In the genomic region with DNA sequence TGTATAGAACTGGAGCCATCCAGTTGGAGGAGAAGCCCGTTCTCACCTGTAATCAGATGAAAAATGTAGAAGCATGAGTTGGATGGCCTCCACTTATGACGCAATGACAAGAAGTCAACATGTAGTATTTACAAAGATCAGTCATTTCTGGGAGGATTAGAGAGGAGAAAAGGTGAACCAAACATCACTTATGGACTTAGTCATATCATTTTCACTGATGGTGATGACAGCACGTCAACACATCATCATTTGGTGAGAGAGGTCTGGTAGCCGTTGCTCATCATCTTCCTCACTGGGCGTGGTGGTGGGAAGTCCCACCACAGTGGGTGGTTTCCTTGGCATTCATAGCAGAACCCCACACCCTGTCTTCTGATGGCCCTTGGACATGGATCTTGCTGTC, we compare ENCODE assay signal across 1 cellular context.
A peak's percentile ranks its signal among the peaks of the same experiment; 100 is the strongest.
TF ChIP-seq lines count a peak whose summit lies in the region.

No MANE protein-coding gene starts in this region.

TF ChIP-seq in HepG2, 621 proteins besides CTCF, POLR2A, EP300 and RAD21 (continued from another document and continues in another):
- TF ChIP-seq SIX1 (CRISPR knock-in tag; IDR thresholded peaks at IDR 0.05; ENCODE audit: borderline replicate concordance) (peak; percentile 45; the same call in 1 of the 2 replicates), ZNF556 (CRISPR knock-in tag; IDR thresholded peaks at IDR 0.05; ENCODE audit: borderline replicate concordance) (no peak), FOXJ3 (CRISPR knock-in tag; IDR thresholded peaks at IDR 0.05; ENCODE audit: borderline replicate concordance) (peak; percentile 49; the same call in 1 of the 2 replicates), ZNF761 (CRISPR knock-in tag; conservative IDR thresholded peaks at IDR 0.05) (no peak), SOX5 (CRISPR knock-in tag; IDR thresholded peaks at IDR 0.05; ENCODE audit: borderline replicate concordance) (peak; percentile 55; the same call in 1 of the 2 replicates), SALL1 (CRISPR knock-in tag; IDR thresholded peaks at IDR 0.05) (peak; percentile 73), NR2F1 (CRISPR knock-in tag; IDR thresholded peaks at IDR 0.05) (0 out of 4 replicates have a peak, but pooled peaks of 1 of the 2 experiments have one; percentile 15), JUNB (CRISPR knock-in tag; IDR thresholded peaks at IDR 0.05; ENCODE audit: borderline replicate concordance) (peak; percentile 62; the same call in 1 of the 2 replicates), CREB1 (IDR thresholded peaks at IDR 0.05) (peak; percentile 83), CREB1 (CRISPR knock-in tag; IDR thresholded peaks at IDR 0.05) (no peak; the same call in 1 of the 2 replicates), CEBPG (CRISPR knock-in tag; IDR thresholded peaks at IDR 0.05) (peak; percentile 87), FOXK1 (CRISPR knock-in tag; IDR thresholded peaks at IDR 0.05; ENCODE audit: borderline replicate concordance, low read depth) (peak; percentile 72; the same call in 1 of the 2 replicates), SMARCE1 (IDR thresholded peaks at IDR 0.05; ENCODE audit: borderline replicate concordance) (no peak), MED1 (CRISPR knock-in tag; IDR thresholded peaks at IDR 0.05) (peak; percentile 37; the same call in 1 of the 2 replicates), SOX13 (IDR thresholded peaks at IDR 0.05) (no peak), SOX13 (CRISPR knock-in tag; conservative IDR thresholded peaks at IDR 0.05 in 1 of 2, IDR thresholded peaks at IDR 0.05 in 1 of 2) (peak in 1 of 2 experiments; percentile 51; a peak in 1 of 4 replicates), ATF7 (IDR thresholded peaks at IDR 0.05) (peak; percentile 77), ATF7 (CRISPR knock-in tag; IDR thresholded peaks at IDR 0.05) (no peak), ZNF678 (CRISPR knock-in tag; IDR thresholded peaks at IDR 0.05) (no peak), PITX1 (CRISPR knock-in tag; IDR thresholded peaks at IDR 0.05) (0 out of 2 replicates have a peak, but pooled peaks have one; percentile 35), RXRB (CRISPR knock-in tag; IDR thresholded peaks at IDR 0.05; ENCODE audit: borderline replicate concordance) (peak; percentile 80), NONO (IDR thresholded peaks at IDR 0.05) (no peak), NONO (CRISPR knock-in tag; conservative IDR thresholded peaks at IDR 0.05) (peak; percentile 44; the same call in 1 of the 2 replicates), BCL6 (CRISPR knock-in tag; IDR thresholded peaks at IDR 0.05) (peak; percentile 52; the same call in 1 of the 2 replicates), TCF7 (IDR thresholded peaks at IDR 0.05; ENCODE audit: low read depth) (peak; percentile 77), FOSL2 (CRISPR knock-in tag; IDR thresholded peaks at IDR 0.05) (peak; percentile 89), FOXP1 (IDR thresholded peaks at IDR 0.05) (0 out of 2 replicates have a peak, but pooled peaks have one; percentile 20), FOXP1 (CRISPR knock-in tag; IDR thresholded peaks at IDR 0.05) (peak; percentile 82), ATF1 (CRISPR knock-in tag; IDR thresholded peaks at IDR 0.05) (0 out of 2 replicates have a peak, but pooled peaks have one; percentile 32), PPARG (CRISPR knock-in tag; conservative IDR thresholded peaks at IDR 0.05) (peak; percentile 62), LCORL (IDR thresholded peaks at IDR 0.05) (no peak), LCORL (CRISPR knock-in tag; IDR thresholded peaks at IDR 0.05) (0 out of 2 replicates have a peak, but pooled peaks have one; percentile 33), CREM (IDR thresholded peaks at IDR 0.05) (peak; percentile 72), CREM (CRISPR knock-in tag; IDR thresholded peaks at IDR 0.05) (no peak), HNF4A (CRISPR knock-in tag; IDR thresholded peaks at IDR 0.05) (peak; percentile 39)
- TF ChIP-seq, protein P1, sequence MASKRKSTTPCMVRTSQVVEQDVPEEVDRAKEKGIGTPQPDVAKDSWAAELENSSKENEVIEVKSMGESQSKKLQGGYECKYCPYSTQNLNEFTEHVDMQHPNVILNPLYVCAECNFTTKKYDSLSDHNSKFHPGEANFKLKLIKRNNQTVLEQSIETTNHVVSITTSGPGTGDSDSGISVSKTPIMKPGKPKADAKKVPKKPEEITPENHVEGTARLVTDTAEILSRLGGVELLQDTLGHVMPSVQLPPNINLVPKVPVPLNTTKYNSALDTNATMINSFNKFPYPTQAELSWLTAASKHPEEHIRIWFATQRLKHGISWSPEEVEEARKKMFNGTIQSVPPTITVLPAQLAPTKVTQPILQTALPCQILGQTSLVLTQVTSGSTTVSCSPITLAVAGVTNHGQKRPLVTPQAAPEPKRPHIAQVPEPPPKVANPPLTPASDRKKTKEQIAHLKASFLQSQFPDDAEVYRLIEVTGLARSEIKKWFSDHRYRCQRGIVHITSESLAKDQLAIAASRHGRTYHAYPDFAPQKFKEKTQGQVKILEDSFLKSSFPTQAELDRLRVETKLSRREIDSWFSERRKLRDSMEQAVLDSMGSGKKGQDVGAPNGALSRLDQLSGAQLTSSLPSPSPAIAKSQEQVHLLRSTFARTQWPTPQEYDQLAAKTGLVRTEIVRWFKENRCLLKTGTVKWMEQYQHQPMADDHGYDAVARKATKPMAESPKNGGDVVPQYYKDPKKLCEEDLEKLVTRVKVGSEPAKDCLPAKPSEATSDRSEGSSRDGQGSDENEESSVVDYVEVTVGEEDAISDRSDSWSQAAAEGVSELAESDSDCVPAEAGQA (IDR thresholded peaks at IDR 0.05; ENCODE audit: low read depth) = 0 out of 2 replicates have a peak, but pooled peaks have one; percentile 26
- TF ChIP-seq, protein P1 (CRISPR knock-in tag; IDR thresholded peaks at IDR 0.05; ENCODE audit: borderline replicate concordance) = no peak
- TF ChIP-seq, protein P2, sequence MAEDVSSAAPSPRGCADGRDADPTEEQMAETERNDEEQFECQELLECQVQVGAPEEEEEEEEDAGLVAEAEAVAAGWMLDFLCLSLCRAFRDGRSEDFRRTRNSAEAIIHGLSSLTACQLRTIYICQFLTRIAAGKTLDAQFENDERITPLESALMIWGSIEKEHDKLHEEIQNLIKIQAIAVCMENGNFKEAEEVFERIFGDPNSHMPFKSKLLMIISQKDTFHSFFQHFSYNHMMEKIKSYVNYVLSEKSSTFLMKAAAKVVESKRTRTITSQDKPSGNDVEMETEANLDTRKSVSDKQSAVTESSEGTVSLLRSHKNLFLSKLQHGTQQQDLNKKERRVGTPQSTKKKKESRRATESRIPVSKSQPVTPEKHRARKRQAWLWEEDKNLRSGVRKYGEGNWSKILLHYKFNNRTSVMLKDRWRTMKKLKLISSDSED (CRISPR knock-in tag; IDR thresholded peaks at IDR 0.05) = no peak
- TF ChIP-seq, protein P3, sequence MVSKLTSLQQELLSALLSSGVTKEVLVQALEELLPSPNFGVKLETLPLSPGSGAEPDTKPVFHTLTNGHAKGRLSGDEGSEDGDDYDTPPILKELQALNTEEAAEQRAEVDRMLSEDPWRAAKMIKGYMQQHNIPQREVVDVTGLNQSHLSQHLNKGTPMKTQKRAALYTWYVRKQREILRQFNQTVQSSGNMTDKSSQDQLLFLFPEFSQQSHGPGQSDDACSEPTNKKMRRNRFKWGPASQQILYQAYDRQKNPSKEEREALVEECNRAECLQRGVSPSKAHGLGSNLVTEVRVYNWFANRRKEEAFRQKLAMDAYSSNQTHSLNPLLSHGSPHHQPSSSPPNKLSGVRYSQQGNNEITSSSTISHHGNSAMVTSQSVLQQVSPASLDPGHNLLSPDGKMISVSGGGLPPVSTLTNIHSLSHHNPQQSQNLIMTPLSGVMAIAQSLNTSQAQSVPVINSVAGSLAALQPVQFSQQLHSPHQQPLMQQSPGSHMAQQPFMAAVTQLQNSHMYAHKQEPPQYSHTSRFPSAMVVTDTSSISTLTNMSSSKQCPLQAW (CRISPR knock-in tag; IDR thresholded peaks at IDR 0.05) = peak; percentile 51; the same call in 1 of the 2 replicates
- TF ChIP-seq, protein P4, sequence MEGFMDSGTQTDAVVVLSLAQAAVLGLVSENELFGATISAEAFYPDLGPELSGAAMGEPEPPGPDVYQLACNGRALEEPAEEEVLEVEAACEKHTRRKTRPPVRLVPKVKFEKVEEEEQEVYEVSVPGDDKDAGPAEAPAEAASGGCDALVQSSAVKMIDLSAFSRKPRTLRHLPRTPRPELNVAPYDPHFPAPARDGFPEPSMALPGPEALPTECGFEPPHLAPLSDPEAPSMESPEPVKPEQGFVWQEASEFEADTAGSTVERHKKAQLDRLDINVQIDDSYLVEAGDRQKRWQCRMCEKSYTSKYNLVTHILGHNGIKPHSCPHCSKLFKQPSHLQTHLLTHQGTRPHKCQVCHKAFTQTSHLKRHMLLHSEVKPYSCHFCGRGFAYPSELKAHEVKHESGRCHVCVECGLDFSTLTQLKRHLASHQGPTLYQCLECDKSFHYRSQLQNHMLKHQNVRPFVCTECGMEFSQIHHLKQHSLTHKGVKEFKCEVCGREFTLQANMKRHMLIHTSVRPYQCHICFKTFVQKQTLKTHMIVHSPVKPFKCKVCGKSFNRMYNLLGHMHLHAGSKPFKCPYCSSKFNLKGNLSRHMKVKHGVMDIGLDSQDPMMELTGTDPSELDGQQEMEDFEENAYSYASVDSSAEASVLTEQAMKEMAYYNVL (CRISPR knock-in tag; IDR thresholded peaks at IDR 0.05; ENCODE audit: borderline replicate concordance) = 0 out of 2 replicates have a peak, but pooled peaks have one; percentile 18
- TF ChIP-seq, protein P5, sequence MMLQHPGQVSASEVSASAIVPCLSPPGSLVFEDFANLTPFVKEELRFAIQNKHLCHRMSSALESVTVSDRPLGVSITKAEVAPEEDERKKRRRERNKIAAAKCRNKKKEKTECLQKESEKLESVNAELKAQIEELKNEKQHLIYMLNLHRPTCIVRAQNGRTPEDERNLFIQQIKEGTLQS (CRISPR knock-in tag; IDR thresholded peaks at IDR 0.05) = 0 out of 2 replicates have a peak, but pooled peaks have one; percentile 53
- TF ChIP-seq, protein P6, sequence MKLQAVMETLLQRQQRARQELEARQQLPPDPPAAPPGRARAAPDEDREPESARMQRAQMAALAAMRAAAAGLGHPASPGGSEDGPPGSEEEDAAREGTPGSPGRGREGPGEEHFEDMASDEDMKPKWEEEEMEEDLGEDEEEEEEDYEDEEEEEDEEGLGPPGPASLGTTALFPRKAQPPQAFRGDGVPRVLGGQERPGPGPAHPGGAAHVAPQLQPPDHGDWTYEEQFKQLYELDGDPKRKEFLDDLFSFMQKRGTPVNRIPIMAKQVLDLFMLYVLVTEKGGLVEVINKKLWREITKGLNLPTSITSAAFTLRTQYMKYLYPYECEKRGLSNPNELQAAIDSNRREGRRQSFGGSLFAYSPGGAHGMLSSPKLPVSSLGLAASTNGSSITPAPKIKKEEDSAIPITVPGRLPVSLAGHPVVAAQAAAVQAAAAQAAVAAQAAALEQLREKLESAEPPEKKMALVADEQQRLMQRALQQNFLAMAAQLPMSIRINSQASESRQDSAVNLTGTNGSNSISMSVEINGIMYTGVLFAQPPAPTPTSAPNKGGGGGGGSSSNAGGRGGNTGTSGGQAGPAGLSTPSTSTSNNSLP (IDR thresholded peaks at IDR 0.05; ENCODE audit: low read depth, low read length) = peak; percentile 57; the same call in 1 of the 2 replicates
- TF ChIP-seq, protein P7, sequence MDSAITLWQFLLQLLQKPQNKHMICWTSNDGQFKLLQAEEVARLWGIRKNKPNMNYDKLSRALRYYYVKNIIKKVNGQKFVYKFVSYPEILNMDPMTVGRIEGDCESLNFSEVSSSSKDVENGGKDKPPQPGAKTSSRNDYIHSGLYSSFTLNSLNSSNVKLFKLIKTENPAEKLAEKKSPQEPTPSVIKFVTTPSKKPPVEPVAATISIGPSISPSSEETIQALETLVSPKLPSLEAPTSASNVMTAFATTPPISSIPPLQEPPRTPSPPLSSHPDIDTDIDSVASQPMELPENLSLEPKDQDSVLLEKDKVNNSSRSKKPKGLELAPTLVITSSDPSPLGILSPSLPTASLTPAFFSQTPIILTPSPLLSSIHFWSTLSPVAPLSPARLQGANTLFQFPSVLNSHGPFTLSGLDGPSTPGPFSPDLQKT (CRISPR knock-in tag; IDR thresholded peaks at IDR 0.05; ENCODE audit: borderline replicate concordance) = no peak
- TF ChIP-seq, protein P8, sequence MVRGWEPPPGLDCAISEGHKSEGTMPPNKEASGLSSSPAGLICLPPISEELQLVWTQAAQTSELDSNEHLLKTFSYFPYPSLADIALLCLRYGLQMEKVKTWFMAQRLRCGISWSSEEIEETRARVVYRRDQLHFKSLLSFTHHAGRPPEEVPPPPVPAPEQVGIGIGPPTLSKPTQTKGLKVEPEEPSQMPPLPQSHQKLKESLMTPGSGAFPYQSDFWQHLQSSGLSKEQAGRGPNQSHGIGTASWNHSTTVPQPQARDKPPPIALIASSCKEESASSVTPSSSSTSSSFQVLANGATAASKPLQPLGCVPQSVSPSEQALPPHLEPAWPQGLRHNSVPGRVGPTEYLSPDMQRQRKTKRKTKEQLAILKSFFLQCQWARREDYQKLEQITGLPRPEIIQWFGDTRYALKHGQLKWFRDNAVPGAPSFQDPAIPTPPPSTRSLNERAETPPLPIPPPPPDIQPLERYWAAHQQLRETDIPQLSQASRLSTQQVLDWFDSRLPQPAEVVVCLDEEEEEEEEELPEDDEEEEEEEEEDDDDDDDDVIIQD (CRISPR knock-in tag; IDR thresholded peaks at IDR 0.05; ENCODE audit: low read depth) = peak; percentile 33; the same call in 1 of the 2 replicates
